ENCODE assay signal across 17 cellular contexts in genomic region chr2:61604433-61604832, GRCh38.
DNase-seq lines count a peak whose midpoint lies in the region; ATAC-seq, FAIRE-seq and TF ChIP-seq lines count a peak whose summit lies in the region.
"Had no signal": no experiment of that assay in that cellular context is flagged by ENCODE, and none has a peak within 500 bp of the region (broad histone marks: within the 10 kb centered on the region; RNA-seq: fewer than 3 reads in every experiment).

No MANE protein-coding gene starts in this region.

- H2BK120ac ChIP-seq in IMR-90 (ENCODE audit: low read depth, low read length) = no peak overlapping the region

- H3K27me3 Mint-ChIP-seq in progenitor cell of endocrine pancreas = no peaks in the 10 kb centered on the region
- H3K27me3 Mint-ChIP-seq: CD4-positive, alpha-beta memory T cell; IgD-negative memory B cell had no signal

- dilution Hi-C loops in IMR-90 (cut with HindIII; ENCODE audit: low sequenced_read_pairs, unreplicated experiment) = no loop called here

- H3K9me2 ChIP-seq in GM23248 (ENCODE audit: insufficient read depth) = no peaks in the 10 kb centered on the region

- H3K4me3 ChIP-seq in GM23248 (no peak overlapping the region), IMR-90 (ENCODE audit: insufficient read depth, low read depth, low read length) (no peak overlapping the region), bronchial epithelial cell (ENCODE audit: low read depth, low read length) (no peak overlapping the region)
- H3K4me3 ChIP-seq: BLaER1 had no signal

- no peaks in the 10 kb centered on the region for H3F3A ChIP-seq in GM23248 (ENCODE audit: insufficient read depth)

- H2AK9ac ChIP-seq in IMR-90 (replicated peaks; ENCODE audit: low read depth, low read length, poor library complexity) = no peak overlapping the region

- H3K36me3 Mint-ChIP-seq in progenitor cell of endocrine pancreas (ENCODE audit: insufficient read depth) = no peaks in the 10 kb centered on the region
- H3K36me3 Mint-ChIP-seq: CD14-positive monocyte; CD4-positive, alpha-beta memory T cell; IgD-negative memory B cell had no signal

- intact Hi-C loops in IMR-90 (cut with micrococcal nuclease) = no loop called here

- H3K14ac ChIP-seq in IMR-90 (replicated peaks; ENCODE audit: low read depth, low read length) = no peak overlapping the region

- H2BK5ac ChIP-seq in IMR-90 (ENCODE audit: low read depth, low read length, poor library complexity, severe bottlenecking) = no peak overlapping the region

- no peak overlapping the region for H3K4ac ChIP-seq in IMR-90 (ENCODE audit: low read depth, low read length)

- WGBS in GM23248 (ENCODE audit: low coverage in 1 of 2, low lambda C conversion rate in 2 of 2, missing lambda C conversion rate in 2 of 2), 2 experiments = 51 to 55% methylated on average over 2 of the region's 2 CpGs
- WGBS in IMR-90 (ENCODE audit: extremely low coverage in 2 of 2, insufficient read length in 1 of 2), 2 experiments = no CpG with 5 or more reads among the region's 2 CpGs

- no peak overlapping the region for H3K18ac ChIP-seq in IMR-90 (ENCODE audit: low read depth, low read length)

- in situ Hi-C loops in GM23248 (cut with MboI) (no loop called here), IMR-90 (cut with MboI; ENCODE audit: low sequenced_read_pairs) (no loop called here)

- no peak for FAIRE-seq in bronchial epithelial cell (lab: Jason Lieb, UNC)
- FAIRE-seq: HTR-8/SVneo had no signal

- H3K56ac ChIP-seq in IMR-90 (ENCODE audit: extremely low read depth, insufficient read depth, low read length) = no peak overlapping the region

- no peak overlapping the region for H4K8ac ChIP-seq in IMR-90 (ENCODE audit: low read depth in 2 of 2, low read length in 2 of 2)

- ATAC-seq in IMR-90 (ENCODE audit: low read depth) = no peak

- H4K5ac ChIP-seq in IMR-90 (ENCODE audit: low read depth, low read length) = no peak overlapping the region

- TF ChIP-seq RAD21 in IMR-90 (IDR thresholded peaks at IDR 0.05; ENCODE audit: low read length) = no peak

- H2BK15ac ChIP-seq in IMR-90 (ENCODE audit: low read depth, low read length) = no peak overlapping the region

- H3K36me3 ChIP-seq in GM23248 (ENCODE audit: low read depth) (no peaks in the 10 kb centered on the region), IMR-90 (ENCODE audit: control insufficient read depth, insufficient read depth, low read length) (no peaks in the 10 kb centered on the region), bronchial epithelial cell (ENCODE audit: control insufficient read depth, insufficient read depth, low read length) (no peaks in the 10 kb centered on the region)
- H3K36me3 ChIP-seq: BLaER1 had no signal

- no peak for TF ChIP-seq POLR2A in IMR-90 (IDR thresholded peaks at IDR 0.05; ENCODE audit: low read depth, low read length)

- H3K9ac ChIP-seq in GM23248 = no peak overlapping the region
- no peak overlapping the region for H3K9ac ChIP-seq in IMR-90 (ENCODE audit: low read depth, low read length)
- H3K9ac ChIP-seq: BLaER1 had no signal

- no TSS peak for BruUV-seq in IMR-90 (replicated peaks; lab: Mats Ljungman, UMichigan)

- no peaks in the 10 kb centered on the region for H3K9me3 Mint-ChIP-seq in progenitor cell of endocrine pancreas (ENCODE audit: low read depth)
- H3K9me3 Mint-ChIP-seq: CD4-positive, alpha-beta memory T cell; IgD-negative memory B cell had no signal

- CTCF ChIA-PET in IMR-90 (lab: Yijun Ruan, JAX) = no interaction called here

- H3K4me1 Mint-ChIP-seq in progenitor cell of endocrine pancreas (ENCODE audit: low read depth) = peaks cover 6% of the 10 kb centered on the region
- H3K4me1 Mint-ChIP-seq: CD14-positive monocyte; CD4-positive, alpha-beta memory T cell; IgD-negative memory B cell had no signal

- no peak overlapping the region for H4K91ac ChIP-seq in IMR-90 (ENCODE audit: insufficient read depth, low read depth, low read length)

- H3K4me2 ChIP-seq in GM23248 (ENCODE audit: unreplicated experiment) (no peak overlapping the region), IMR-90 (ENCODE audit: low read depth, low read length) (no peak overlapping the region)
- H3K4me2 ChIP-seq: BLaER1 had no signal

- H3K4me1 ChIP-seq in GM23248 (ENCODE audit: insufficient read depth) (no peaks in the 10 kb centered on the region), IMR-90 (ENCODE audit: control insufficient read depth, insufficient read depth, low read length) (no peaks in the 10 kb centered on the region)
- H3K4me1 ChIP-seq: BLaER1 had no signal

- no peaks in the 10 kb centered on the region for H3K9me3 ChIP-seq in GM23248 (ENCODE audit: low read depth)
- no peaks in the 10 kb centered on the region for H3K9me3 ChIP-seq in IMR-90 (ENCODE audit: control insufficient read depth, insufficient read depth, low read length)
- H3K9me3 ChIP-seq: BLaER1 had no signal

- no peak overlapping the region for H2BK20ac ChIP-seq in IMR-90 (ENCODE audit: low read depth, low read length)

- H3K79me2 ChIP-seq in GM23248 (ENCODE audit: insufficient read depth) = no peaks in the 10 kb centered on the region

- H3K4me3 Mint-ChIP-seq in progenitor cell of endocrine pancreas (ENCODE audit: low read depth) = no peak overlapping the region
- H3K4me3 Mint-ChIP-seq: CD14-positive monocyte; CD4-positive, alpha-beta memory T cell; IgD-negative memory B cell had no signal

- POLR2A ChIA-PET in IMR-90 (lab: Charles Lee; ENCODE audit: unreplicated experiment) = no interaction called here

- H4K20me1 ChIP-seq in GM23248 (ENCODE audit: insufficient read depth) = no peaks in the 10 kb centered on the region
- no peaks in the 10 kb centered on the region for H4K20me1 ChIP-seq in IMR-90 (ENCODE audit: insufficient read depth, low read length)
- H4K20me1 ChIP-seq: BLaER1 had no signal

- H3K23ac ChIP-seq in IMR-90 (ENCODE audit: low read depth, low read length) = no peak overlapping the region

- peak overlapping the region; percentile 20 for H3K27ac Mint-ChIP-seq in progenitor cell of endocrine pancreas
- H3K27ac Mint-ChIP-seq: CD4-positive, alpha-beta memory T cell; IgD-negative memory B cell had no signal

- H3K27ac ChIP-seq in GM23248 = no peak overlapping the region
- no peak overlapping the region for H3K27ac ChIP-seq in IMR-90 (ENCODE audit: insufficient read depth, low read length)
- H3K27ac ChIP-seq: BLaER1 had no signal

- no peaks in the 10 kb centered on the region for H3K79me1 ChIP-seq in IMR-90 (ENCODE audit: low read depth in 1 of 2, low read length in 2 of 2)

- DNase-seq in GM23248 = peak; percentile 27
- DNase-seq in IMR-90 = peak; percentile 20
- peak; percentile 4 for DNase-seq in bronchial epithelial cell (ENCODE audit: low read depth)
- DNase-seq in progenitor cell of endocrine pancreas (ENCODE audit: low spot score, unreplicated experiment) = no peak
- DNase-seq in NCI-H1694 (lab: John Stamatoyannopoulos, UW) = no peak
- DNase-seq in stimulated activated CD4-positive, alpha-beta T cell treated with anti-CD3 and anti-CD28 coated beads, Interleukin-4, amount 100 ng/mL, for 4 hours = no peak
- DNase-seq in inferior parietal cortex (ENCODE audit: extremely low spot score) = no peak
- DNase-seq: 8988T; CD4-positive, alpha-beta memory T cell; DMS153; DMS79; GF-D8; HCEC 1CT had no signal

- H3K27me3 ChIP-seq in GM23248 (replicated peaks; ENCODE audit: insufficient read depth) (no peaks in the 10 kb centered on the region), IMR-90 (ENCODE audit: control insufficient read depth, insufficient read depth, low read length) (no peaks in the 10 kb centered on the region), bronchial epithelial cell (ENCODE audit: control insufficient read depth, insufficient read depth, low read length) (no peaks in the 10 kb centered on the region)
- H3K27me3 ChIP-seq: BLaER1 had no signal

- H2AK5ac ChIP-seq in IMR-90 (ENCODE audit: low read depth, low read length) = no peak overlapping the region

- H2AFZ ChIP-seq in GM23248 (no peak overlapping the region), IMR-90 (replicated peaks; ENCODE audit: low read length, poor library complexity) (no peak overlapping the region)

- no peaks in the 10 kb centered on the region; the same call in 1 of the 2 replicates for H3K9me1 ChIP-seq in IMR-90 (ENCODE audit: insufficient read depth, low read length)

- TF ChIP-seq CTCF in IMR-90 (conservative IDR thresholded peaks at IDR 0.05; ENCODE audit: low read depth, low read length) = no peak
- no peak for TF ChIP-seq CTCF in bronchial epithelial cell (IDR thresholded peaks at IDR 0.05; ENCODE audit: insufficient read depth, low read length, severe bottlenecking)
- no peak for TF ChIP-seq CTCF in progenitor cell of endocrine pancreas (IDR thresholded peaks at IDR 0.05; ENCODE audit: unreplicated experiment)

TF ChIP-seq in IMR-90, 13 proteins besides CTCF, POLR2A, EP300 and RAD21 (continues in another document):
- TF ChIP-seq SMC3 (IDR thresholded peaks at IDR 0.05; ENCODE audit: low read depth, low read length) (no peak), FOS (IDR thresholded peaks at IDR 0.05; ENCODE audit: low read depth, low read length) (no peak), CHD1 (IDR thresholded peaks at IDR 0.05; ENCODE audit: low read depth, low read length) (no peak), MAFK (IDR thresholded peaks at IDR 0.05; ENCODE audit: low read depth, low read length) (no peak), NFE2L2 (IDR thresholded peaks at IDR 0.05; ENCODE audit: low read depth, low read length) (no peak), MAZ (IDR thresholded peaks at IDR 0.05; ENCODE audit: borderline replicate concordance, low read depth, low read length) (no peak), BHLHE40 (IDR thresholded peaks at IDR 0.05; ENCODE audit: low read depth, low read length) (no peak), MXI1 (IDR thresholded peaks at IDR 0.05; ENCODE audit: borderline replicate concordance, low read depth, low read length) (no peak), RCOR1 (IDR thresholded peaks at IDR 0.05; ENCODE audit: insufficient replicate concordance, low read length) (no peak)
- TF ChIP-seq, protein P1, sequence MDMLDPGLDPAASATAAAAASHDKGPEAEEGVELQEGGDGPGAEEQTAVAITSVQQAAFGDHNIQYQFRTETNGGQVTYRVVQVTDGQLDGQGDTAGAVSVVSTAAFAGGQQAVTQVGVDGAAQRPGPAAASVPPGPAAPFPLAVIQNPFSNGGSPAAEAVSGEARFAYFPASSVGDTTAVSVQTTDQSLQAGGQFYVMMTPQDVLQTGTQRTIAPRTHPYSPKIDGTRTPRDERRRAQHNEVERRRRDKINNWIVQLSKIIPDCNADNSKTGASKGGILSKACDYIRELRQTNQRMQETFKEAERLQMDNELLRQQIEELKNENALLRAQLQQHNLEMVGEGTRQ (IDR thresholded peaks at IDR 0.05; ENCODE audit: low read depth, low read length) = no peak
- TF ChIP-seq, protein P2, sequence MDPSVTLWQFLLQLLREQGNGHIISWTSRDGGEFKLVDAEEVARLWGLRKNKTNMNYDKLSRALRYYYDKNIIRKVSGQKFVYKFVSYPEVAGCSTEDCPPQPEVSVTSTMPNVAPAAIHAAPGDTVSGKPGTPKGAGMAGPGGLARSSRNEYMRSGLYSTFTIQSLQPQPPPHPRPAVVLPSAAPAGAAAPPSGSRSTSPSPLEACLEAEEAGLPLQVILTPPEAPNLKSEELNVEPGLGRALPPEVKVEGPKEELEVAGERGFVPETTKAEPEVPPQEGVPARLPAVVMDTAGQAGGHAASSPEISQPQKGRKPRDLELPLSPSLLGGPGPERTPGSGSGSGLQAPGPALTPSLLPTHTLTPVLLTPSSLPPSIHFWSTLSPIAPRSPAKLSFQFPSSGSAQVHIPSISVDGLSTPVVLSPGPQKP (IDR thresholded peaks at IDR 0.05; ENCODE audit: borderline replicate concordance, low read depth, low read length) = no peak

Comparison
In these comparisons a context has a peak if more than half of its experiments do, and no peak if none do; other contexts are left out.
1. DNase-seq: peak in GM23248 (single experiment), IMR-90 (single experiment) and bronchial epithelial cell (single experiment); none in progenitor cell of endocrine pancreas (single experiment), NCI-H1694 (single experiment), stimulated activated CD4-positive, alpha-beta T cell treated with anti-CD3 and anti-CD28 coated beads, Interleukin-4, amount 100 ng/mL, for 4 hours (0 of 2) and inferior parietal cortex (single experiment).